Comparison of ENCODE assay signal across 9 cellular contexts in genomic region chr18:77133920-77134496, GRCh38. TPM values are rescaled to one million over a fixed set of nuclear protein-coding genes. Genes with fewer than 3 reads are reported as not detected.
DNase-seq lines count a peak whose midpoint lies in the region; ATAC-seq and TF ChIP-seq lines count a peak whose summit lies in the region.
"Had no signal": no experiment of that assay in that cellular context is flagged by ENCODE, and none has a peak within 500 bp of the region (broad histone marks: within the 10 kb centered on the region; RNA-seq: fewer than 3 reads in every experiment).

No MANE protein-coding gene starts in this region.

- peak overlapping the region; percentile 58 for H3K4me3 Mint-ChIP-seq in activated CD8-positive, alpha-beta T cell treated with anti-CD3 and anti-CD28 coated beads for 36 hours

- H3K27ac ChIP-seq in caudate nucleus (ENCODE audit: low read depth, low read length): no peak overlapping the region
- H3K27ac ChIP-seq: KMS-11 had no signal

- H3K27ac Mint-ChIP-seq in activated CD8-positive, alpha-beta T cell treated with anti-CD3 and anti-CD28 coated beads for 36 hours: peak overlapping the region; percentile 67

- WGBS in lower leg skin, 2 donors: 46 to 47% methylated on average over 9 of the region's 9 CpGs

- POLR2A ChIA-PET in activated CD8-positive, alpha-beta T cell treated with anti-CD3 and anti-CD28 coated beads for 36 hours (lab: Charles Lee): interaction anchor here (1.5 to 18.7 kb wide), 3 partner anchors 10 to 72 kb away, joined by 6 to 337 read pairs (median 25); no protein-coding TSS in a partner anchor

- CTCF ChIA-PET in activated CD8-positive, alpha-beta T cell treated with anti-CD3 and anti-CD28 coated beads for 36 hours (lab: Charles Lee): interaction anchor here (1.1 to 2.1 kb wide), 6 partner anchors 9 to 134 kb away, joined by 3 to 9 read pairs (median 4); no protein-coding TSS in a partner anchor

- H3K4me3 ChIP-seq in GM12865 (ENCODE audit: low read depth, low read length) (no peak overlapping the region), lower leg skin (ENCODE audit: low read depth, poor library complexity, severe bottlenecking) (no peak overlapping the region)

- intact Hi-C loops in activated CD8-positive, alpha-beta T cell treated with anti-CD3 and anti-CD28 coated beads for 36 hours (cut with micrococcal nuclease): no loop called here
- intact Hi-C loops in lower leg skin (cut with DNase I; ENCODE audit: low total_unique reads): no loop called here

- in situ Hi-C loops in KBM-7 (cut with MboI; ENCODE audit: low pct_unique_long_range_greater_than_20kb, low sequenced_read_pairs): no loop called here

- no peaks in the 10 kb centered on the region for H3K9me3 Mint-ChIP-seq in activated CD8-positive, alpha-beta T cell treated with anti-CD3 and anti-CD28 coated beads for 36 hours

- H3K27me3 Mint-ChIP-seq in activated CD8-positive, alpha-beta T cell treated with anti-CD3 and anti-CD28 coated beads for 36 hours: no peaks in the 10 kb centered on the region

- H3K36me3 Mint-ChIP-seq in activated CD8-positive, alpha-beta T cell treated with anti-CD3 and anti-CD28 coated beads for 36 hours (ENCODE audit: low read depth): peaks cover 19% of the 10 kb centered on the region

- no peak for ATAC-seq in activated CD8-positive, alpha-beta T cell treated with anti-CD3 and anti-CD28 coated beads for 36 hours
- no peak for ATAC-seq in esophagus mucosa

- TF ChIP-seq CTCF in GM12865 (IDR thresholded peaks at IDR 0.05; ENCODE audit: insufficient read depth, low read depth, low read length, missing control alignments) (no peak), lower leg skin (IDR thresholded peaks at IDR 0.05) (no peak)
- no peak for TF ChIP-seq CTCF in activated CD8-positive, alpha-beta T cell treated with anti-CD3 and anti-CD28 coated beads for 36 hours (IDR thresholded peaks at IDR 0.05)

- peak; percentile 35 for DNase-seq in GM12865 (ENCODE audit: low read depth)
- DNase-seq in KBM-7: peak; percentile 82
- peak; percentile 45 for DNase-seq in activated CD8-positive, alpha-beta T cell treated with anti-CD3 and anti-CD28 coated beads for 36 hours
- DNase-seq in lower leg skin (ENCODE audit: low spot score in 2 of 2): peak; percentile 75 to 93
- DNase-seq in GM03348 (ENCODE audit: low spot score): no peak
- no peak for DNase-seq in GOT3 (lab: John Stamatoyannopoulos, UW)
- no peak for DNase-seq in caudate nucleus (lab: John Stamatoyannopoulos, UW)

- H3K4me1 Mint-ChIP-seq in activated CD8-positive, alpha-beta T cell treated with anti-CD3 and anti-CD28 coated beads for 36 hours (ENCODE audit: low read depth): peaks cover 29% of the 10 kb centered on the region

- TF ChIP-seq POLR2A in lower leg skin (IDR thresholded peaks at IDR 0.05): no peak

RNA-seq across cellular contexts. Expression of gene MBP, which starts 1.4 kb away (rescaled TPM):
- total RNA-seq in activated CD8-positive, alpha-beta T cell treated with anti-CD3 and anti-CD28 coated beads for 36 hours: 10 to 100 TPM; 39.9 to 41.5 TPM
- total RNA-seq in lower leg skin (10 to 100 TPM; 45.0 to 60.0 (median 51.9) TPM), esophagus mucosa (25.5 TPM)

Comparison
In these comparisons a context has a peak if more than half of its experiments do, and no peak if none do; other contexts are left out.
1. DNase-seq: peak in GM12865 (single experiment), KBM-7 (single experiment), activated CD8-positive, alpha-beta T cell treated with anti-CD3 and anti-CD28 coated beads for 36 hours (single experiment) and lower leg skin (2 of 2); none in GM03348 (single experiment), GOT3 (single experiment) and caudate nucleus (0 of 61).